ENCODE assay signal across 17 cellular contexts in the genomic region with DNA sequence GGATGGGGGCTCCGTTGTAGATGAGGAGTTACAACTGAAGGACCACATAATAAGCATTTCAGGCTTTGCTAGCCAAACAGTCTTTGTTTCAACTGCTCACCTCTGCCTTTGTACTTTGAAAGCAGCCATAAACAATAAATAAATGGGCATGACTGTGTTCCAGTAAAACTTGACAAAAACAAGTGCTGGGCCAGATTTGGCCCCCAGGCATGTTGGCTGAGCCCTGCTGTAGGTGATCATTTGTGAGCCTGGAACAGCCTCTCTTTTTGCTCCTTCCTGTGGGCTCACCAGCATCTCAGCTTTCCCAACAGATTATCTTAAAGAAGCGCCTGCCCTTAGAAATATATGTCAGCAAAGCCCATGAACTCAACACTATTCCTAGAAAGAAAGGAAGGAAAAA.
DNase-seq lines count a peak whose midpoint lies in the region; ATAC-seq and TF ChIP-seq lines count a peak whose summit lies in the region.
"Had no signal": no experiment of that assay in that cellular context is flagged by ENCODE, and none has a peak within 500 bp of the region (broad histone marks: within the 10 kb centered on the region; RNA-seq: fewer than 3 reads in every experiment).

No MANE protein-coding gene starts in this region.

- no peak overlapping the region for H2AFZ ChIP-seq in neural progenitor cell (replicated peaks)
- H2AFZ ChIP-seq in osteoblast (ENCODE audit: low read length) = no peak overlapping the region

- H3F3A ChIP-seq in neural progenitor cell (ENCODE audit: low read depth) = peaks cover 8% of the 10 kb centered on the region

- H4K20me1 ChIP-seq in neural progenitor cell (ENCODE audit: low read depth) (no peaks in the 10 kb centered on the region), osteoblast (ENCODE audit: insufficient read depth, low read length) (peaks cover 5% of the 10 kb centered on the region)

- H3K36me3 ChIP-seq in neural progenitor cell (no peaks in the 10 kb centered on the region), osteoblast (ENCODE audit: insufficient read depth, low read length) (no peaks in the 10 kb centered on the region)
- H3K36me3 ChIP-seq: BE2C had no signal

- H3K9me3 Mint-ChIP-seq in chondrocyte (ENCODE audit: low read depth) (no peaks in the 10 kb centered on the region), neural progenitor cell (no peaks in the 10 kb centered on the region)
- H3K9me3 Mint-ChIP-seq: CD4-positive, CD25-positive, alpha-beta regulatory T cell; CD8-positive, alpha-beta memory T cell; H9 had no signal

- no peak for TF ChIP-seq CTCF in chondrocyte (IDR thresholded peaks at IDR 0.05)
- TF ChIP-seq CTCF in neural progenitor cell (IDR thresholded peaks at IDR 0.05) = no peak
- no peak for TF ChIP-seq CTCF in osteoblast (IDR thresholded peaks at IDR 0.05; ENCODE audit: extremely low read depth, low read depth, low read length)

- H3K27ac Mint-ChIP-seq in chondrocyte (ENCODE audit: unreplicated experiment) (peak overlapping the region; percentile 53), neural progenitor cell (peak overlapping the region; percentile 5)
- H3K27ac Mint-ChIP-seq: CD8-positive, alpha-beta memory T cell had no signal

- H3K27me3 Mint-ChIP-seq in chondrocyte (ENCODE audit: low read depth) (no peaks in the 10 kb centered on the region), neural progenitor cell (ENCODE audit: insufficient read depth, low read depth) (peaks cover 4% of the 10 kb centered on the region)

- H3K4me3 Mint-ChIP-seq in chondrocyte (ENCODE audit: unreplicated experiment) = no peak overlapping the region
- H3K4me3 Mint-ChIP-seq in neural progenitor cell = no peak overlapping the region
- H3K4me3 Mint-ChIP-seq: CD4-positive, CD25-positive, alpha-beta regulatory T cell; H9 had no signal

- H3K4me2 ChIP-seq in neural progenitor cell (no peak overlapping the region), osteoblast (ENCODE audit: insufficient read depth, low read length) (no peak overlapping the region)

- H3K9me3 ChIP-seq in neural progenitor cell (ENCODE audit: low read depth) (no peaks in the 10 kb centered on the region), osteoblast (ENCODE audit: low read depth, low read length) (no peaks in the 10 kb centered on the region)
- H3K9me3 ChIP-seq: BE2C had no signal

- H3K4me3 ChIP-seq in neural progenitor cell (no peak overlapping the region), osteoblast (ENCODE audit: insufficient read depth, low read length) (no peak overlapping the region)

- H3K27me3 ChIP-seq in neural progenitor cell (no peaks in the 10 kb centered on the region), osteoblast (ENCODE audit: insufficient read depth, low read length) (peaks cover 10% of the 10 kb centered on the region)
- H3K27me3 ChIP-seq: BE2C had no signal

- no peak overlapping the region for H3K9ac ChIP-seq in neural progenitor cell

- H3K36me3 Mint-ChIP-seq in chondrocyte (ENCODE audit: low read depth) (peaks cover 5% of the 10 kb centered on the region), neural progenitor cell (no peaks in the 10 kb centered on the region)
- H3K36me3 Mint-ChIP-seq: CD4-positive, CD25-positive, alpha-beta regulatory T cell had no signal

- ATAC-seq in HG02884 (IDR thresholded peaks at IDR 0.05; ENCODE audit: unreplicated experiment) (no peak), GM21515 (IDR thresholded peaks at IDR 0.05; ENCODE audit: unreplicated experiment) (no peak)

- peaks cover 71% of the 10 kb centered on the region for H3K4me1 Mint-ChIP-seq in chondrocyte (ENCODE audit: low read depth)
- peaks cover 30% of the 10 kb centered on the region for H3K4me1 Mint-ChIP-seq in neural progenitor cell

- H3K79me2 ChIP-seq in neural progenitor cell (ENCODE audit: low read depth) = no peaks in the 10 kb centered on the region
- H3K79me2 ChIP-seq in osteoblast (ENCODE audit: insufficient read depth, low read length) = no peaks in the 10 kb centered on the region

- DNase-seq in ELF-1 (ENCODE audit: low read depth, low spot score) = peak; percentile 60
- DNase-seq in chondrocyte (ENCODE audit: low spot score) = no peak
- no peak for DNase-seq in neural progenitor cell (ENCODE audit: low spot score)
- DNase-seq in osteoblast (ENCODE audit: insufficient read length, low spot score, missing footprints) = no peak
- DNase-seq: ACHN; BE2C; C1 segment of cervical spinal cord; CD4-positive, CD25-positive, alpha-beta regulatory T cell; CD8-positive, alpha-beta memory T cell; COR-L47; DMS 273 treated with DMSO at 0.1 percent for 48 hours; DMS53; DND-41; EL; H9 had no signal

- H3K27ac ChIP-seq in neural progenitor cell = no peak overlapping the region
- no peak overlapping the region for H3K27ac ChIP-seq in osteoblast (ENCODE audit: low read depth, low read length)

- H3K4me1 ChIP-seq in neural progenitor cell = peaks cover 14% of the 10 kb centered on the region
- peaks cover 25% of the 10 kb centered on the region for H3K4me1 ChIP-seq in osteoblast (ENCODE audit: insufficient read depth, low read length)
